8 cellular contexts compared by ENCODE assay signal in the genomic region with DNA sequence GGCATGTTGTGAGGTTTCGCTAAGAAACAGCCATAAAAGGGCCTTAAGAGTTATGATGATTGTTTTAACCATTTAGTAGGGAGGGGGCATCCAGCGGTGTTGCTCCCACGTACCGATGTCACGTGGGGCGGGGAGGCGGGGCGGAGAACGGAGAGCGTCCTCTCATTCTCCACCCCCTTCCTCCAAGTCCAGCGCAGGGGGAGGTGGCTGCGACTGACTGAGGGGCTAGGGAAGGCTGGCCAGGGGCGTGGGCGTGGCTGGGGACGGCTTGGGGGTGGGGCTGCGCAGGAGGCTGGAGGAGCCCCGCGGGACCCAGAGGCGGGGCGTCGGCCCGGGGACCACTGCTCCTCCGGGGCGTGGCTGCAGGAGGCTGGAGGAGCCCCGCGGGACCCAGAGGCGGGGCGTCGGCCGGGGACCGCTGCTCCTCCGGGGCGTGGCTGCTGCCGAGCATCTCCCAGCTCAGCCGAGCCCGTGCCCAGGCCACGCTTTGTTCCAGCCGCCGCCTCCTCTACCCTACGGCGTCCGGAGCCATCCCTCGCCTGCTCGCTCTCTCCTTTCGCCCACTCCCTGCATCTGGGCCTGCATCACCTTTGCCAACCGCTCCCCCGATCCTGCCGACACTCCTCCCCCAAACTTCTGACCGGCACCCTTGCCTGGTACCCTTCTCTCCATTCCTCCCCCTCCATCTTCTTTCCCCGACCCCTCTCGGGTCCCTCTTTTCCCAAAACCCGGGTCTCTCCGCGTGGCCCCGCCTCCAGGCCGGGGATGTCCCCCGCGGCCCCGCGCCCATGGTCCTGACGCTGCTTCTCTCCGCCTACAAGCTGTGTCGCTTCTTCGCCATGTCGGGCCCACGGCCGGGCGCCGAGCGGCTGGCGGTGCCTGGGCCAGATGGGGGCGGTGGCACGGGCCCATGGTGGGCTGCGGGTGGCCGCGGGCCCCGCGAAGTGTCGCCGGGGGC. TPM values are rescaled to one million over a fixed set of nuclear protein-coding genes. Genes with fewer than 3 reads are reported as not detected.
DNase-seq lines count a peak whose midpoint lies in the region; ATAC-seq and TF ChIP-seq lines count a peak whose summit lies in the region.

A gene (plus strand): TSS at position 450 of the 958 bp plus-strand sequence. CDS start 339 bp downstream, at position 789.

- no peak within 1 kb of the TSS; the same call in 1 of the 2 replicates for H3K4me2 ChIP-seq in DND-41 (ENCODE audit: insufficient read depth, low read length)
- peak within 1 kb of the TSS; percentile 89 for H3K4me2 ChIP-seq in hepatocyte

- H3K27ac ChIP-seq in DND-41 (ENCODE audit: low read length) (no peak within 1 kb of the TSS), angular gyrus (ENCODE audit: low read depth, low read length) (peak within 1 kb of the TSS; percentile 85), hepatocyte (peak within 1 kb of the TSS; percentile 92), rectal smooth muscle tissue (ENCODE audit: low read depth, low read length) (peak within 1 kb of the TSS; percentile 38), uterus (peak within 1 kb of the TSS; percentile 77 to 83)

- H3K4me1 ChIP-seq in DND-41 (ENCODE audit: insufficient read depth, low read length) (peaks cover 4% of the 10 kb centered on the region; the same call in 1 of the 2 replicates), hepatocyte (ENCODE audit: insufficient read depth) (peaks cover 24% of the 10 kb centered on the region), rectal smooth muscle tissue (ENCODE audit: control insufficient read depth, insufficient read depth, low read length) (peaks cover 6% of the 10 kb centered on the region), uterus (peaks cover 5 to 10% of the 10 kb centered on the region in 2 donors)

- H4K20me1 ChIP-seq in DND-41 (ENCODE audit: insufficient read depth, low read length) (peaks cover 11% of the 10 kb centered on the region), hepatocyte (ENCODE audit: insufficient read depth, poor library complexity, severe bottlenecking) (peaks cover 13% of the 10 kb centered on the region)

- H3K27me3 ChIP-seq in DND-41 (ENCODE audit: insufficient read depth, low read length, poor library complexity), result no peaks in the 10 kb centered on the region
- H3K27me3 ChIP-seq in hepatocyte, result peaks cover 7% of the 10 kb centered on the region
- no peaks in the 10 kb centered on the region for H3K27me3 ChIP-seq in rectal smooth muscle tissue (ENCODE audit: control insufficient read depth, insufficient read depth, low read length)
- H3K27me3 ChIP-seq in uterus, result no peaks in the 10 kb centered on the region

- no peak within 1 kb of the TSS for H3K4me3 ChIP-seq in DND-41 (ENCODE audit: low read depth in 1 of 2, low read length in 2 of 2)
- no peak within 1 kb of the TSS for H3K4me3 ChIP-seq in NB4 (ENCODE audit: low read depth, low read length)
- H3K4me3 ChIP-seq in hepatocyte, result peak within 1 kb of the TSS; percentile 72
- H3K4me3 ChIP-seq in rectal smooth muscle tissue (ENCODE audit: low read length), result peak within 1 kb of the TSS; percentile 81
- H3K4me3 ChIP-seq in uterus, result peak within 1 kb of the TSS; percentile 50 to 55

- TF ChIP-seq CTCF in DND-41 (IDR thresholded peaks at IDR 0.05; ENCODE audit: borderline replicate concordance, extremely low read depth, low read length, poor library complexity, severe bottlenecking) (no peak), NB4 (IDR thresholded peaks at IDR 0.05; ENCODE audit: low read depth, low read length) (no peak), hepatocyte (IDR thresholded peaks at IDR 0.05; ENCODE audit: poor library complexity) (no peak), uterus (IDR thresholded peaks at IDR 0.05) (no peak)

- DNase-seq in DND-41 (peak; percentile 66), NB4 (ENCODE audit: low read depth) (peak; percentile 82), T-helper 2 cell (peak; percentile 64 to 93 (median 76)), hepatocyte (ENCODE audit: low spot score) (peak; percentile 94), uterus (peak; percentile 93 to 95)

- H3K9me2 ChIP-seq in hepatocyte (replicated peaks; ENCODE audit: insufficient read depth), result no peaks in the 10 kb centered on the region

- no peaks in the 10 kb centered on the region for H3K9me3 ChIP-seq in DND-41 (ENCODE audit: insufficient read depth, low read length, severe bottlenecking)
- no peaks in the 10 kb centered on the region for H3K9me3 ChIP-seq in hepatocyte (ENCODE audit: low read depth)
- no peaks in the 10 kb centered on the region for H3K9me3 ChIP-seq in uterus

- H3K36me3 ChIP-seq in DND-41 (ENCODE audit: insufficient read depth, low read length) (no peaks in the 10 kb centered on the region), hepatocyte (replicated peaks; ENCODE audit: insufficient read depth, low read depth) (no peaks in the 10 kb centered on the region), rectal smooth muscle tissue (ENCODE audit: control insufficient read depth, insufficient read depth, low read length) (no peaks in the 10 kb centered on the region), uterus (no peaks in the 10 kb centered on the region)

- peak; percentile 87 for ATAC-seq in DND-41 (ENCODE audit: insufficient read depth, low read depth)
- peak; percentile 63 for ATAC-seq in GM21825 (IDR thresholded peaks at IDR 0.05; ENCODE audit: unreplicated experiment)

- intact Hi-C loops in uterus (cut with DNase I; ENCODE audit: low total_unique reads), result no loop called here

- no peak for TF ChIP-seq POLR2A in NB4 (IDR thresholded peaks at IDR 0.05; ENCODE audit: extremely low read depth, insufficient read length)
- no peak for TF ChIP-seq POLR2A in uterus (IDR thresholded peaks at IDR 0.05)

- H2AFZ ChIP-seq in DND-41 (ENCODE audit: low read depth, low read length) (no peak within 1 kb of the TSS), hepatocyte (peak within 1 kb of the TSS; percentile 53)

- no peak within 1 kb of the TSS for H3K9ac ChIP-seq in DND-41 (ENCODE audit: low read depth, low read length)
- H3K9ac ChIP-seq in rectal smooth muscle tissue (ENCODE audit: low read length), result no peak within 1 kb of the TSS

- WGBS in hepatocyte (ENCODE audit: low lambda C conversion rate, missing lambda C conversion rate), result 1% methylated on average over 63 of the region's 80 CpGs

- no peaks in the 10 kb centered on the region for H3K79me2 ChIP-seq in DND-41 (ENCODE audit: insufficient read depth, low read length)
- peaks cover 8% of the 10 kb centered on the region for H3K79me2 ChIP-seq in hepatocyte

RNA-seq across cellular contexts. Expression of the gene that starts here (rescaled TPM):
- total RNA-seq in hepatocyte (12.8 and 19.5 TPM in 2 replicates), uterus (10 to 100 TPM in 3 of 4 donors, 1 to 10 TPM in 1; 5.3 to 24.4 (median 17.2) TPM)
- polyA plus RNA-seq in hepatocyte, result 11.0 and 14.5 TPM in 2 replicates

Comparison
In these comparisons a context has a peak if more than half of its experiments do, and no peak if none do; other contexts are left out.
1. H3K4me3 ChIP-seq: peak in hepatocyte (single experiment), rectal smooth muscle tissue (single experiment) and uterus (2 of 2); none in DND-41 (0 of 2) and NB4 (single experiment).
2. Peak in every context shown above with its lines, with median percentiles within 50 percentile points of each other: DNase-seq.